In the genomic region with DNA sequence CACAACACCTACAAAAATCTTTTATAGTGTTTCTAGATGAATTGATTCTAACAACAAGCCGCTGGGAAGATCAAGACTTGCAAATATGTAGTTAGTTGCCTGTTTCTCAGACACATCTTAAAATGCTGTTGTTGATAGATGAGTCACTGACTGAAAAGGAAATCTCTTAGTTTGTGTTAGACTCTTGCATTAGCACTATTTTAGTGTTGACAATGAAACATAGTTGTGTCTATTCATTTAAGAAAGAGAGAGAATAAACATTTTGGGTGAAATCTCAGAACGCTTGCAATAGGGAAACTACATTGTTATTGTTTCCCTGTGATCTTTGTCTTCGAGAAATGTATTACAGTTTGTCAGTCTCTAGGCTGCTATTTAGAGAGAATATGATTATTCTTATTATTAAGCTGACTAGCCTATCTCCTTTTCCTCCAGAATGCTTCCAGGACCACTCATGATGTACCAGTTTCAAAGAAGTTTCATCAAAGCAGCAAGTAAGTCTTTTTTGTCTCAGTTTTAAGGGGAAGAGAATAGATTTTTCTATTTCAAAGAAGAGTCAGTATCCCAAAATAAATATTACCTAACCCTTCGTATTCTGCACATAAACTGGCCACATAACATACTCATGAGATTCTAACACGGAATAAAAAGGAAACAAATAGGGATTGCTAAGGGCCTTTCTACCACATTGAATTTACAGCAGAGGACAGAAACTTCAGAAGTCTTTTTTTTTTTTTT, we compare ENCODE assay signal across 16 cellular contexts.
DNase-seq lines count a peak whose midpoint lies in the region; ATAC-seq and TF ChIP-seq lines count a peak whose summit lies in the region.
"Had no signal": no experiment of that assay in that cellular context is flagged by ENCODE, and none has a peak within 500 bp of the region (broad histone marks: within the 10 kb centered on the region; RNA-seq: fewer than 3 reads in every experiment).

No MANE protein-coding gene starts in this region.

- no peaks in the 10 kb centered on the region for H3K79me1 ChIP-seq in IMR-90 (ENCODE audit: low read depth in 1 of 2, low read length in 2 of 2)

- peak overlapping the region; percentile 38; the same call in 1 of the 2 replicates for H3K4me3 ChIP-seq in GM08714 (ENCODE audit: low read length)
- H3K4me3 ChIP-seq in IMR-90 (ENCODE audit: insufficient read depth, low read depth, low read length) = no peak overlapping the region
- no peak overlapping the region for H3K4me3 ChIP-seq in WERI-Rb-1 (ENCODE audit: low read depth, low read length)

- H4K20me1 ChIP-seq in IMR-90 (ENCODE audit: insufficient read depth, low read length) = no peaks in the 10 kb centered on the region

- peaks cover 51 to 55% of the 10 kb centered on the region in 2 donors for H3K4me1 Mint-ChIP-seq in natural killer cell

- peaks cover 43% of the 10 kb centered on the region for H3K36me3 Mint-ChIP-seq in natural killer cell
- H3K36me3 Mint-ChIP-seq: brain had no signal

- H3K9me3 ChIP-seq in IMR-90 (ENCODE audit: control insufficient read depth, insufficient read depth, low read length) (no peaks in the 10 kb centered on the region), WERI-Rb-1 (ENCODE audit: severe bottlenecking) (no peaks in the 10 kb centered on the region)

- H3K4ac ChIP-seq in IMR-90 (ENCODE audit: low read depth, low read length) = peak overlapping the region; percentile 13; the same call in 1 of the 2 replicates

- peaks cover 25% of the 10 kb centered on the region for H3K4me1 ChIP-seq in IMR-90 (ENCODE audit: control insufficient read depth, insufficient read depth, low read length)

- TF ChIP-seq RAD21 in IMR-90 (IDR thresholded peaks at IDR 0.05; ENCODE audit: low read length) = no peak

- peaks cover 12% of the 10 kb centered on the region for H3K9me1 ChIP-seq in IMR-90 (ENCODE audit: insufficient read depth, low read length)

- H3K4me2 ChIP-seq in IMR-90 (ENCODE audit: low read depth, low read length) = no peak overlapping the region; the same call in 1 of the 2 replicates

- H2AFZ ChIP-seq in IMR-90 (replicated peaks; ENCODE audit: low read length, poor library complexity) = no peak overlapping the region

- TF ChIP-seq POLR2A in IMR-90 (IDR thresholded peaks at IDR 0.05; ENCODE audit: low read depth, low read length) = no peak

- H3K56ac ChIP-seq in IMR-90 (ENCODE audit: extremely low read depth, insufficient read depth, low read length) = no peak overlapping the region

- no peak overlapping the region for H3K23ac ChIP-seq in IMR-90 (ENCODE audit: low read depth, low read length)

- H3K9me3 Mint-ChIP-seq in natural killer cell = no peaks in the 10 kb centered on the region
- H3K9me3 Mint-ChIP-seq: brain, type B pancreatic cell had no signal

- intact Hi-C loops in IMR-90 (cut with micrococcal nuclease) = no loop called here
- intact Hi-C loops in natural killer cell (cut with micrococcal nuclease) = no loop called here

- H3K27me3 Mint-ChIP-seq in natural killer cell (ENCODE audit: low read depth in 2 of 2) = no peaks in the 10 kb centered on the region
- H3K27me3 Mint-ChIP-seq: brain, T-helper 17 cell, type B pancreatic cell had no signal

- CTCF ChIA-PET in IMR-90 (lab: Yijun Ruan, JAX) = interaction anchor here (0.9 to 1.2 kb wide), 2 partner anchors 11 to 702 kb away, joined by 3 read pairs; no protein-coding TSS in a partner anchor

- H4K91ac ChIP-seq in IMR-90 (ENCODE audit: insufficient read depth, low read depth, low read length) = no peak overlapping the region

- H2BK20ac ChIP-seq in IMR-90 (ENCODE audit: low read depth, low read length) = peak overlapping the region; percentile 8; the same call in 1 of the 2 replicates

- no TSS peak for BruUV-seq in IMR-90 (replicated peaks; lab: Mats Ljungman, UMichigan)

- H3K27me3 ChIP-seq in IMR-90 (ENCODE audit: control insufficient read depth, insufficient read depth, low read length) = no peaks in the 10 kb centered on the region
- no peaks in the 10 kb centered on the region for H3K27me3 ChIP-seq in WERI-Rb-1 (ENCODE audit: insufficient read depth, low read depth, severe bottlenecking)

- no peak overlapping the region for H3K14ac ChIP-seq in IMR-90 (replicated peaks; ENCODE audit: low read depth, low read length)

- H2AK9ac ChIP-seq in IMR-90 (replicated peaks; ENCODE audit: low read depth, low read length, poor library complexity) = no peak overlapping the region

- H4K8ac ChIP-seq in IMR-90 (ENCODE audit: low read depth in 2 of 2, low read length in 2 of 2) = no peak overlapping the region

- no peak overlapping the region; the same call in 1 of the 2 replicates for H3K18ac ChIP-seq in IMR-90 (ENCODE audit: low read depth, low read length)

- no peaks in the 10 kb centered on the region for H3K36me3 ChIP-seq in IMR-90 (ENCODE audit: control insufficient read depth, insufficient read depth, low read length)
- no peaks in the 10 kb centered on the region for H3K36me3 ChIP-seq in WERI-Rb-1

- POLR2A ChIA-PET in IMR-90 (lab: Charles Lee; ENCODE audit: unreplicated experiment) = no interaction called here

- WGBS in IMR-90 (ENCODE audit: extremely low coverage in 2 of 2, insufficient read length in 1 of 2), 2 experiments = no CpG with 5 or more reads among the region's 5 CpGs

- H2BK5ac ChIP-seq in IMR-90 (ENCODE audit: low read depth, low read length, poor library complexity, severe bottlenecking) = peak overlapping the region; percentile 15

- H3K27ac ChIP-seq in IMR-90 (ENCODE audit: insufficient read depth, low read length) (no peak overlapping the region), WERI-Rb-1 (no peak overlapping the region)
- H3K27ac ChIP-seq: epithelial cell of prostate had no signal

- H2BK15ac ChIP-seq in IMR-90 (ENCODE audit: low read depth, low read length) = no peak overlapping the region

- ATAC-seq in IMR-90 (ENCODE audit: low read depth) (peak; percentile 24; the same call in 1 of the 2 replicates), natural killer cell (peak in 1 of 3 donors; percentile 44), GM19324 (IDR thresholded peaks at IDR 0.05; ENCODE audit: low FRiP score, unreplicated experiment) (no peak)
- ATAC-seq: Panc1, T-helper 17 cell had no signal

- in situ Hi-C loops in IMR-90 (cut with MboI; ENCODE audit: low sequenced_read_pairs) = no loop called here

- DNase-seq in IMR-90 (peak; percentile 57), amniotic epithelial cell (ENCODE audit: low read depth) (peak; percentile 47), natural killer cell (no peak), WERI-Rb-1 (no peak), GM10266 (ENCODE audit: extremely low spot score) (no peak), NCI-H1092 (lab: John Stamatoyannopoulos, UW) (no peak)
- DNase-seq: left ventricle myocardium superior, NCI-H446 treated with DMSO at 0.1 percent for 48 hours, small intestine, T-helper 17 cell had no signal

- TF ChIP-seq CTCF in IMR-90 (conservative IDR thresholded peaks at IDR 0.05; ENCODE audit: low read depth, low read length) (no peak), natural killer cell (IDR thresholded peaks at IDR 0.05) (no peak), WERI-Rb-1 (IDR thresholded peaks at IDR 0.05; ENCODE audit: low read depth, low read length) (no peak), GM10266 (IDR thresholded peaks at IDR 0.05; ENCODE audit: control insufficient read depth, insufficient read depth, low read depth, missing control alignments) (no peak)

- no peak overlapping the region for H2AK5ac ChIP-seq in IMR-90 (ENCODE audit: low read depth, low read length)

- H2BK120ac ChIP-seq in IMR-90 (ENCODE audit: low read depth, low read length) = peak overlapping the region; percentile 4; the same call in 1 of the 2 replicates

- no peak overlapping the region for H4K5ac ChIP-seq in IMR-90 (ENCODE audit: low read depth, low read length)

- peak overlapping the region; percentile 47 to 77 for H3K27ac Mint-ChIP-seq in natural killer cell
- H3K27ac Mint-ChIP-seq: type B pancreatic cell had no signal

- H3K9ac ChIP-seq in IMR-90 (ENCODE audit: low read depth, low read length) = no peak overlapping the region

- dilution Hi-C loops in IMR-90 (cut with HindIII; ENCODE audit: low sequenced_read_pairs, unreplicated experiment) = no loop called here

- H3K4me3 Mint-ChIP-seq in natural killer cell = no peak overlapping the region
- H3K4me3 Mint-ChIP-seq: brain, T-helper 17 cell, type B pancreatic cell had no signal

TF ChIP-seq in IMR-90, 13 proteins besides CTCF, POLR2A, EP300 and RAD21:
- TF ChIP-seq CEBPB (IDR thresholded peaks at IDR 0.05; ENCODE audit: low read depth, low read length) = peak; percentile 16; the same call in 1 of the 2 replicates
- TF ChIP-seq MAZ (IDR thresholded peaks at IDR 0.05; ENCODE audit: borderline replicate concordance, low read depth, low read length) = no peak
- TF ChIP-seq FOS (IDR thresholded peaks at IDR 0.05; ENCODE audit: low read depth, low read length) = peak; percentile 66; the same call in 1 of the 2 replicates

Comparison
In these comparisons a context has a peak if more than half of its experiments do, and no peak if none do; other contexts are left out.
1. DNase-seq: peak in IMR-90 (single experiment) and amniotic epithelial cell (single experiment); none in natural killer cell (single experiment), WERI-Rb-1 (single experiment), GM10266 (single experiment) and NCI-H1092 (single experiment).